In the genomic region with DNA sequence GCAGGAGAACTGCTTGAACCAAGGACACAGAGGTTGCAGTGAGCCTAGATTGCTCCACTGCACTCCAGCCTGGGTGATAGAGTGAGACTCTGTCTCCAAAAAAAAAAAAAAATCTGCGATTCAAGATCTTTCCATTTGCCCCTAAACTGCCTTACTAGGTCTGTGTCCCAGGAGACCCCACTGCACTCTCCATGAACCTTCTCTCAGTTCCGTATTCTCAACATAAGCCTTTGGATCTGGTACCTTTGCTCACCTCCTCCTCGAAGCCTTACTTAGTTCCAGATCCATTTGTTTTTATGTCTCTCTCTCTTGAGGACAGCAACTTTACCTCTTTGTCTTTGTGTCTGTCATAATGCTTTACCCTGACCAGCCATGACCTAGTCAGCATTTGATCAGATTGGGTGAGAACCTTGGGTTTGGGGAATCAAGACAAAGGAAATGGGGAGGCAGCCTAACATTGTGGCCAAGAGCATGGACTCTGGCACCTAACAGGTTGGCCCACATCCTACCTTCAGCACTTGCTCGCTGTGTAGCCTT, we compare ENCODE assay signal across 35 cellular contexts. TPM values are rescaled to one million over a fixed set of nuclear protein-coding genes. Genes with fewer than 3 reads are reported as not detected.
"Had no signal": no experiment of that assay in that cellular context is flagged by ENCODE, and none has a peak within 500 bp of the region (broad histone marks: within the 10 kb centered on the region; RNA-seq: fewer than 3 reads in every experiment).

No MANE protein-coding gene starts in this region.

- ATAC-seq: activated CD8-positive, alpha-beta memory T cell treated with anti-CD3 and anti-CD28 coated beads, Interleukin-2, amount 10 ng/mL, durations not matched to agents 7 days and 5 days; activated CD8-positive, alpha-beta T cell treated with anti-CD3 and anti-CD28 coated beads, Interleukin-2, amount 10 ng/mL, durations not matched to agents 7 days and 5 days; activated naive CD8-positive, alpha-beta T cell treated with anti-CD3 and anti-CD28 coated beads, Interleukin-2, amount 50 U/mL, for 24 hours; body of pancreas; gastroesophageal sphincter; heart right ventricle had no signal

- H3K4me3 Mint-ChIP-seq: activated CD4-positive, alpha-beta memory T cell treated with anti-CD3 and anti-CD28 coated beads for 36 hours; activated CD8-positive, alpha-beta memory T cell treated with anti-CD3 and anti-CD28 coated beads, Interleukin-2, amount 10 ng/mL, durations not matched to agents 7 days and 5 days; activated CD8-positive, alpha-beta T cell treated with anti-CD3 and anti-CD28 coated beads, Interleukin-2, amount 10 ng/mL, durations not matched to agents 7 days and 5 days; activated naive CD4-positive, alpha-beta T cell treated with anti-CD3 and anti-CD28 coated beads for 36 hours; activated naive CD4-positive, alpha-beta T cell treated with anti-CD3 and anti-CD28 coated beads, Interleukin-2, amount 50 U/mL, for 24 hours; activated naive CD8-positive, alpha-beta T cell treated with anti-CD3 and anti-CD28 coated beads for 36 hours; activated naive CD8-positive, alpha-beta T cell treated with anti-CD3 and anti-CD28 coated beads, Interleukin-2, amount 50 U/mL, for 24 hours; activated T-helper 1 cell treated with anti-CD3 and anti-CD28 coated beads, Interleukin-12 subunit alpha, Interleukin-12 subunit beta, Interleukin-2, Interleukin-4 antibody, amounts not matched to agents 30 ng/mL and 10 ng/mL and 1 ng/mL, durations not matched to agents 14 hours and 24 hours and 36 hours; WTC11 had no signal

- H3K27me3 Mint-ChIP-seq: activated CD8-positive, alpha-beta memory T cell treated with anti-CD3 and anti-CD28 coated beads, Interleukin-2, amount 10 ng/mL, durations not matched to agents 7 days and 5 days; activated naive CD4-positive, alpha-beta T cell treated with anti-CD3 and anti-CD28 coated beads, Interleukin-2, amount 50 U/mL, for 24 hours; activated naive CD8-positive, alpha-beta T cell treated with anti-CD3 and anti-CD28 coated beads for 36 hours; activated naive CD8-positive, alpha-beta T cell treated with anti-CD3 and anti-CD28 coated beads, Interleukin-2, amount 50 U/mL, for 24 hours had no signal

- H3K4me1 Mint-ChIP-seq: WTC11 had no signal

- H3K27me3 ChIP-seq: adrenal gland, body of pancreas, breast epithelium, cardiac muscle cell, colonic mucosa, gastroesophageal sphincter, heart right ventricle had no signal

- H3K4me1 ChIP-seq: adrenal gland, body of pancreas, breast epithelium, colonic mucosa, esophagus squamous epithelium, gastroesophageal sphincter, heart right ventricle had no signal

- H3K9me3 ChIP-seq: adrenal gland, body of pancreas, breast epithelium, colonic mucosa, gastroesophageal sphincter had no signal

- H3K27ac ChIP-seq: adrenal gland, body of pancreas, breast epithelium, cardiac muscle cell, colonic mucosa, epithelial cell of prostate, esophagus squamous epithelium, gastroesophageal sphincter, heart right ventricle, VCaP had no signal

- H3K36me3 ChIP-seq: adrenal gland, breast epithelium, cardiac muscle cell, colonic mucosa, esophagus squamous epithelium, gastroesophageal sphincter, heart right ventricle had no signal

- H3K9me3 Mint-ChIP-seq: activated naive CD4-positive, alpha-beta T cell treated with anti-CD3 and anti-CD28 coated beads, Interleukin-2, amount 50 U/mL, for 24 hours had no signal

- H3K27ac Mint-ChIP-seq: activated CD4-positive, alpha-beta memory T cell treated with anti-CD3 and anti-CD28 coated beads for 36 hours; activated CD8-positive, alpha-beta memory T cell treated with anti-CD3 and anti-CD28 coated beads, Interleukin-2, amount 10 ng/mL, durations not matched to agents 7 days and 5 days; activated CD8-positive, alpha-beta T cell treated with anti-CD3 and anti-CD28 coated beads, Interleukin-2, amount 10 ng/mL, durations not matched to agents 7 days and 5 days; activated naive CD4-positive, alpha-beta T cell treated with anti-CD3 and anti-CD28 coated beads for 36 hours; activated naive CD4-positive, alpha-beta T cell treated with anti-CD3 and anti-CD28 coated beads, Interleukin-2, amount 50 U/mL, for 24 hours; activated naive CD8-positive, alpha-beta T cell treated with anti-CD3 and anti-CD28 coated beads for 36 hours; activated naive CD8-positive, alpha-beta T cell treated with anti-CD3 and anti-CD28 coated beads, Interleukin-2, amount 50 U/mL, for 24 hours; activated T-helper 1 cell treated with anti-CD3 and anti-CD28 coated beads, Interleukin-12 subunit alpha, Interleukin-12 subunit beta, Interleukin-2, Interleukin-4 antibody, amounts not matched to agents 30 ng/mL and 10 ng/mL and 1 ng/mL, durations not matched to agents 14 hours and 24 hours and 36 hours; activated T-helper 2 cell treated with anti-CD3 and anti-CD28 coated beads, Interferon-gamma antibody, Interleukin-2, Interleukin-4, amounts not matched to agents 10 μg/mL and 5 μg/mL and 100 μg/mL, durations not matched to agents 14 hours and 24 hours and 36 hours; WTC11 had no signal

- DNase-seq: activated CD4-positive, alpha-beta T cell treated with anti-CD3 and anti-CD28 coated beads for 1 hour; activated CD4-positive, alpha-beta T cell treated with anti-CD3 and anti-CD28 coated beads for 4 hours; activated CD4-positive, alpha-beta T cell treated with anti-CD3 and anti-CD28 coated beads, Interleukin-2, amount 50 U/mL, for 1 hour; activated CD8-positive, alpha-beta memory T cell treated with anti-CD3 and anti-CD28 coated beads, Interleukin-2, amount 10 ng/mL, durations not matched to agents 7 days and 5 days; activated CD8-positive, alpha-beta memory T cell treated with anti-CD3 and anti-CD28 coated beads, Interleukin-2, amount 50 U/mL, for 4 hours; activated CD8-positive, alpha-beta T cell treated with anti-CD3 and anti-CD28 coated beads, Interleukin-2, amount 10 ng/mL, durations not matched to agents 7 days and 5 days; activated effector memory CD4-positive, alpha-beta T cell treated with anti-CD3 and anti-CD28 coated beads, Interleukin-2, amount 50 U/mL, for 16 hours; activated naive CD8-positive, alpha-beta T cell treated with anti-CD3 and anti-CD28 coated beads for 36 hours; activated naive CD8-positive, alpha-beta T cell treated with anti-CD3 and anti-CD28 coated beads, Interleukin-2, amount 50 U/mL, for 24 hours; activated T-cell treated with anti-CD3 and anti-CD28 coated beads, Interleukin-2, amount 50 U/mL, for 1 hour; activated T-cell treated with anti-CD3 and anti-CD28 coated beads, Interleukin-2, amount 50 U/mL, for 48 hours; adrenal gland; aorta; body of pancreas; central memory CD4-positive, alpha-beta T cell; cerebellar nuclear complex; colonic mucosa; effector CD8-positive, alpha-beta T cell; esophagus squamous epithelium; foreskin melanocyte; heart right ventricle; T-helper 1 cell; T-helper 2 cell had no signal

- H3K4me3 ChIP-seq: adrenal gland, body of pancreas, breast epithelium, cardiac muscle cell, colonic mucosa, esophagus squamous epithelium, gastroesophageal sphincter, heart right ventricle had no signal

RNA-seq across cellular contexts. Expression of a gene that starts 41.5 kb away (rescaled TPM):
- total RNA-seq: cardiac muscle cell, fibroblast of lung had no signal
- polyA plus RNA-seq: cardiac muscle cell had no signal
